In genomic region chr11:18321991-18322711, GRCh38 we compare ENCODE assay signal across 1 cellular context.
TF ChIP-seq lines count a peak whose summit lies in the region.

TSS of gene GTF2H1 (plus strand) at chr11:18322567. CDS start at chr11:18333075, 10,508 bp downstream.
TSS of gene HPS5 (minus strand) at chr11:18322140. CDS start at chr11:18317858, 4,282 bp downstream.

TF ChIP-seq in K562, 482 proteins besides CTCF, POLR2A, EP300 and RAD21 (continued from another document and continues in another):
- TF ChIP-seq HES1 (IDR thresholded peaks at IDR 0.05; ENCODE audit: low read depth) (peak; percentile 75), THRB (CRISPR knock-in tag; conservative IDR thresholded peaks at IDR 0.05) (0 out of 2 replicates have a peak, but pooled peaks have one; percentile 42), IRF2 (CRISPR knock-in tag; IDR thresholded peaks at IDR 0.05) (no peak), HMBOX1 (IDR thresholded peaks at IDR 0.05) (0 out of 2 replicates have a peak, but pooled peaks have one; percentile 18), RBBP5 (IDR thresholded peaks at IDR 0.05; ENCODE audit: borderline replicate concordance, insufficient read depth, low read length, poor library complexity, severe bottlenecking) (peak; percentile 87), ZNF431 (CRISPR knock-in tag; IDR thresholded peaks at IDR 0.05) (peak; percentile 83), E2F6 (IDR thresholded peaks at IDR 0.05; ENCODE audit: borderline replicate concordance in 1 of 2, extremely low read depth in 1 of 2, insufficient read depth in 1 of 2, insufficient read length in 1 of 2, low read depth in 1 of 2, low read length in 1 of 2, poor library complexity in 1 of 2, severe bottlenecking in 1 of 2) (peak; percentile 96 to 99), DIDO1 (tag; IDR thresholded peaks at IDR 0.05; ENCODE audit: low read depth) (peak; percentile 94), EGR1 (conservative IDR thresholded peaks at IDR 0.05) (peak; percentile 76), RCOR1 (IDR thresholded peaks at IDR 0.05; ENCODE audit: borderline replicate concordance in 1 of 2, low read depth in 2 of 2, low read length in 2 of 2) (peak in 1 of 2 experiments; percentile 57; a peak in 2 of 4 replicates), SRF (CRISPR knock-in tag; IDR thresholded peaks at IDR 0.05) (peak in 1 of 2 experiments; percentile 57; a peak in 1 of 4 replicates), ELF4 (CRISPR knock-in tag; IDR thresholded peaks at IDR 0.05) (peak; percentile 91), RHOXF2B (CRISPR knock-in tag; conservative IDR thresholded peaks at IDR 0.05) (0 out of 2 replicates have a peak, but pooled peaks have one; percentile 51), NRF1 (conservative IDR thresholded peaks at IDR 0.05 in 1 of 2, IDR thresholded peaks at IDR 0.05 in 1 of 2) (peak; percentile 74 to 80), ZBTB12 (CRISPR knock-in tag; IDR thresholded peaks at IDR 0.05) (peak; percentile 91), KDM5B (IDR thresholded peaks at IDR 0.05; ENCODE audit: insufficient replicate concordance, low read depth, low read length) (peak; percentile 98), HEY1 (CRISPR knock-in tag; IDR thresholded peaks at IDR 0.05; ENCODE audit: borderline replicate concordance) (0 out of 2 replicates have a peak, but pooled peaks have one; percentile 28), E2F4 (CRISPR knock-in tag; IDR thresholded peaks at IDR 0.05; ENCODE audit: low read depth) (peak; percentile 89), CHD7 (IDR thresholded peaks at IDR 0.05; ENCODE audit: low read depth, low read length) (no peak), NFXL1 (CRISPR knock-in tag; IDR thresholded peaks at IDR 0.05) (no peak), NR2C2 (CRISPR knock-in tag; IDR thresholded peaks at IDR 0.05) (peak; percentile 68), NR2C2 (tag; IDR thresholded peaks at IDR 0.05) (peak; percentile 84), POLR2B (IDR thresholded peaks at IDR 0.05; ENCODE audit: low read depth, partially characterized antibody) (peak; percentile 91), ZNF740 (CRISPR knock-in tag; IDR thresholded peaks at IDR 0.05) (peak; percentile 85), ZNF740 (tag; IDR thresholded peaks at IDR 0.05) (no peak), COPS2 (conservative IDR thresholded peaks at IDR 0.05) (no peak), L3MBTL2 (IDR thresholded peaks at IDR 0.05) (peak; percentile 98), PTRF (tag; IDR thresholded peaks at IDR 0.05) (no peak), NEUROD1 (IDR thresholded peaks at IDR 0.05; ENCODE audit: borderline replicate concordance, low read depth, low read length, partially characterized antibody) (peak; percentile 41), ZMIZ1 (IDR thresholded peaks at IDR 0.05; ENCODE audit: low read depth in 2 of 2, low read length in 2 of 2) (0 out of 4 replicates have a peak, but pooled peaks of 1 of the 2 experiments have one; percentile 10), KHSRP (IDR thresholded peaks at IDR 0.05) (peak; percentile 79), FOS (IDR thresholded peaks at IDR 0.05; ENCODE audit: extremely low read depth, insufficient read length) (peak; percentile 68), SAFB2 (IDR thresholded peaks at IDR 0.05; ENCODE audit: borderline replicate concordance, low read depth, low read length, severe bottlenecking) (no peak), DMBX1 (CRISPR knock-in tag; IDR thresholded peaks at IDR 0.05; ENCODE audit: borderline replicate concordance) (0 out of 2 replicates have a peak, but pooled peaks have one; percentile 41), MEF2A (IDR thresholded peaks at IDR 0.05; ENCODE audit: control insufficient read depth, low read depth, low read length) (no peak), HDAC6 (IDR thresholded peaks at IDR 0.05; ENCODE audit: low read depth, low read length) (no peak)
